26 cellular contexts compared by ENCODE assay signal in the genomic region with DNA sequence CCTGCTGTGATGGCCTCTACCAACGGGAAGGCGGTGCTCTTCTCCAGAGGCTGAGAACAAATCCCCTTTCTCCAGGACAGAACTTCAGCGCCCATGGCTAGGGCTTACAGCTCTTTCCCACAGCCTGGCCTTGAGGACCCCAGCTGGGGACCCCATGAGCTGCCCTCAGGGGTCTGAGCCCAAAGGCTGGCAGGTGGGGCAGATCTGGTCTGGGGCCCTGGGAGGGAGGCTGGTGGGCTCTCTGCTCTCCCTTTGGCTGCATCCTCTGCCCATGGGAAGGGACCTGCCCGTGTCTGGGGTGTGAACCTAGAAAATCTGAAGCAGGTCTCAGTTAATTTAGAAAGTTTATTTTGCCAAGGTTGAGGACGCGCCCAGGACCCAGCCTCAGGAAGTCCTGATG.
"Had no signal": no experiment of that assay in that cellular context is flagged by ENCODE, and none has a peak within 500 bp of the region (broad histone marks: within the 10 kb centered on the region; RNA-seq: fewer than 3 reads in every experiment).

No MANE protein-coding gene starts in this region.

- H3K9ac ChIP-seq: SK-N-SH had no signal

- ATAC-seq: activated CD8-positive, alpha-beta T cell treated with anti-CD3 and anti-CD28 coated beads for 36 hours; activated T-cell treated with anti-CD3 and anti-CD28 coated beads, Interleukin-2, amount 50 U/mL, for 72 hours; activated T-helper 17 cell treated with anti-CD3 and anti-CD28 coated beads, Interleukin-2, amount 50 U/mL, for 72 hours; Panc1 had no signal

- FAIRE-seq: TTC549 had no signal

- DNase-seq: activated CD4-positive, alpha-beta T cell treated with anti-CD3 and anti-CD28 coated beads, Interleukin-2, amount 10 ng/mL, durations not matched to agents 24 days and 14 days; activated CD4-positive, alpha-beta T cell treated with anti-CD3 and anti-CD28 coated beads, Interleukin-2, amount 50 U/mL, for 4 hours; activated CD8-positive, alpha-beta T cell treated with anti-CD3 and anti-CD28 coated beads for 36 hours; activated effector memory CD4-positive, alpha-beta T cell treated with anti-CD3 and anti-CD28 coated beads, Interleukin-2, amount 50 U/mL, for 16 hours; activated naive CD4-positive, alpha-beta T cell treated with Interleukin-2 at 50 U/mL for 16 hours; activated naive CD8-positive, alpha-beta T cell treated with anti-CD3 and anti-CD28 coated beads, Interleukin-2, amount 10 ng/mL, durations not matched to agents 7 days and 5 days; activated T-cell treated with anti-CD3 and anti-CD28 coated beads, Interleukin-2, amount 50 U/mL, for 1 hour; activated T-cell treated with anti-CD3 and anti-CD28 coated beads, Interleukin-2, amount 50 U/mL, for 72 hours; brain microvascular endothelial cell; central memory CD4-positive, alpha-beta T cell; Kasumi-1; KG1; MM.1S; MV-4-11; NCI-H1092; NCI-H1436 treated with DMSO at 0.1 percent for 48 hours; NCI-H1694 treated with DMSO at 0.1 percent for 48 hours; NCI-H2029; NCI-H345; NCI-H524 treated with DMSO at 0.1 percent for 48 hours; SHP77 treated with DMSO at 0.1 percent for 48 hours; SK-N-SH had no signal

- H3K9me3 ChIP-seq: SJSA1, SK-N-SH had no signal

- H3K27ac ChIP-seq: brain microvascular endothelial cell, SJSA1 had no signal

- H3K27me3 ChIP-seq: brain microvascular endothelial cell, SJSA1 had no signal

- H3K36me3 ChIP-seq: brain microvascular endothelial cell, SJSA1 had no signal

- H3K4me1 ChIP-seq: SJSA1 had no signal

- H3K4me3 ChIP-seq: SJSA1 had no signal

- H3K4me2 ChIP-seq: SK-N-SH had no signal
